In the genomic region with DNA sequence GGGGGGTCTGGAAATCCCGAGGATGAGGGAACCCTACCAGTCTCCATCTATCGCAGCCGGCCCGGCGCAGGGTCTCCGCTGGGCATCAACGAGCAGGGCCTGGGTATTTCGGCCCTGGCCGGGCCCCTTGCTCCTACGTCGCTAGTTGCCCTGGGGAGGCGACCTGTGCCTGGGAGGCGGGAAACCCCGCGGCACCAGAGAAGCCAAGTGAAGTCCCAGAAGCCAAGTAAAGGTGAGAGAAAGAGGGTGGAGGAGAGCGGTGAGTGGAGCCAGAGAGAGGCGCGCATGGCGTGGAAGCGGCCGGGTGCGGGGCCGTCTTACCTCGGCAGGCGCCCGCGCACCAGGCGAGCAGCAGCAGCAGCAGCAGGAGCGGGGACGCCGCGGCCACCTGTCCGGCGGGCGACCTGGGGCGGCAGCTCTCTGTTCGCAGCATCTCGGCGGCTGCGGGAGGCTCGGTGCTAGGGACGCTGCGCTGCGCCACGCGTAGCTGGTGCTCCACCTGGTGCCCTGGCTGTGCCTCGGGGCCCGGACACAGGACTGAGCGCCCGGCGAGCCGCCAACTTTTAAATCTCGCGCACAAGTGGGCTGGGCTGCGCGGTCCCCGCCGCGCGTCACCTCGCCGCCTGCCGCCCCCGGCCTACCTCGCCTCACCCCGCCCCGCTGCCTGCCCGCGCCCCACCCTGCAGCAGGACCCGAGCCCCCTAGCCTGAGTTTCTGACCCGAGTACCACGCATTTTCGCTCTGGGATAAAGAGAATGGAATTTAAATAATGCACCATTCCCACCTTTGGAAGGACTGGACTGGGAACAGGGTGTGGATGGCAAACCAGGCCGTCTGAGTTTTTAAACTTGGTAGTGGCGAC, we compare ENCODE assay signal across 9 cellular contexts. TPM values are rescaled to one million over a fixed set of nuclear protein-coding genes. Genes with fewer than 3 reads are reported as not detected.
A peak's percentile ranks its signal among the peaks of the same experiment; 100 is the strongest.
DNase-seq lines count a peak whose midpoint lies in the region; ATAC-seq and TF ChIP-seq lines count a peak whose summit lies in the region.
"Had no signal": no experiment of that assay in that cellular context is flagged by ENCODE, and none has a peak within 500 bp of the region (broad histone marks: within the 10 kb centered on the region; RNA-seq: fewer than 3 reads in every experiment).

A gene with protein sequence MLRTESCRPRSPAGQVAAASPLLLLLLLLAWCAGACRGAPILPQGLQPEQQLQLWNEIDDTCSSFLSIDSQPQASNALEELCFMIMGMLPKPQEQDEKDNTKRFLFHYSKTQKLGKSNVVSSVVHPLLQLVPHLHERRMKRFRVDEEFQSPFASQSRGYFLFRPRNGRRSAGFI (minus strand): TSS at position 539 of the 862 bp plus-strand sequence. CDS start 106 bp downstream, at position 433.

- TF ChIP-seq POLR2A in right lobe of liver (IDR thresholded peaks at IDR 0.05) = no peak

- H3K27ac Mint-ChIP-seq in CD8-positive, alpha-beta memory T cell = peak within 1 kb of the TSS in 3 of 8 donors; percentile 2 to 74 (median 29)
- no peak within 1 kb of the TSS for H3K27ac Mint-ChIP-seq in stimulated activated memory B cell treated with anti-CD40 and anti-IgM and Interleukin-4, amounts not matched to agents 10 μg/mL and 1 μg/mL and 100 μg/mL, for 72 hours

- no peaks in the 10 kb centered on the region for H3K9me3 ChIP-seq in CD8-positive, alpha-beta memory T cell (ENCODE audit: low read length)
- H3K9me3 ChIP-seq in right lobe of liver = no peaks in the 10 kb centered on the region

- H3K27me3 ChIP-seq in CD8-positive, alpha-beta memory T cell (ENCODE audit: insufficient read depth, low read length, poor library complexity, severe bottlenecking) = no peaks in the 10 kb centered on the region
- peaks cover 0 to 9% of the 10 kb centered on the region in 2 donors for H3K27me3 ChIP-seq in right lobe of liver

- no peaks in the 10 kb centered on the region for H3K36me3 Mint-ChIP-seq in CD8-positive, alpha-beta memory T cell
- no peaks in the 10 kb centered on the region for H3K36me3 Mint-ChIP-seq in stimulated activated memory B cell treated with anti-CD40 and anti-IgM and Interleukin-4, amounts not matched to agents 10 μg/mL and 1 μg/mL and 100 μg/mL, for 72 hours

- POLR2A ChIA-PET in CD8-positive, alpha-beta memory T cell (lab: Charles Lee) = no interaction called here

- H3K36me3 ChIP-seq in CD8-positive, alpha-beta memory T cell (ENCODE audit: insufficient read depth, low read length) = no peaks in the 10 kb centered on the region
- no peaks in the 10 kb centered on the region for H3K36me3 ChIP-seq in right lobe of liver

- H3K4me1 ChIP-seq in CD8-positive, alpha-beta memory T cell (ENCODE audit: insufficient read depth, low read length) = no peaks in the 10 kb centered on the region
- peaks cover 0 to 5% (median 0%) of the 10 kb centered on the region in 4 donors for H3K4me1 ChIP-seq in right lobe of liver

- peaks cover 13 to 21% (median 16%) of the 10 kb centered on the region in 3 donors for H3K4me1 Mint-ChIP-seq in CD8-positive, alpha-beta memory T cell
- H3K4me1 Mint-ChIP-seq in stimulated activated memory B cell treated with anti-CD40 and anti-IgM and Interleukin-4, amounts not matched to agents 10 μg/mL and 1 μg/mL and 100 μg/mL, for 72 hours = peaks cover 21% of the 10 kb centered on the region

- WGBS in right lobe of liver (ENCODE audit: insufficient coverage, low coverage, low lambda C conversion rate, missing lambda C conversion rate) = 3% methylated on average over 42 of the region's 75 CpGs

- TF ChIP-seq CTCF in right lobe of liver (IDR thresholded peaks at IDR 0.05) = peak in 1 of 4 donors; percentile 15

- intact Hi-C loops in right lobe of liver (cut with DNase I) = no loop called here

- H3K4me3 Mint-ChIP-seq in CD8-positive, alpha-beta memory T cell = peak within 1 kb of the TSS in 6 of 7 donors; percentile 58 to 78 (median 68)
- H3K4me3 Mint-ChIP-seq in stimulated activated memory B cell treated with anti-CD40 and anti-IgM and Interleukin-4, amounts not matched to agents 10 μg/mL and 1 μg/mL and 100 μg/mL, for 72 hours = peak within 1 kb of the TSS; percentile 74

- peak within 1 kb of the TSS; percentile 33 for H3K4me3 ChIP-seq in CD8-positive, alpha-beta memory T cell (ENCODE audit: low read length)
- peak within 1 kb of the TSS in 1 of 3 donors; percentile 24 for H3K4me3 ChIP-seq in right lobe of liver

- no peaks in the 10 kb centered on the region for H3K9me3 Mint-ChIP-seq in CD8-positive, alpha-beta memory T cell
- H3K9me3 Mint-ChIP-seq in stimulated activated memory B cell treated with anti-CD40 and anti-IgM and Interleukin-4, amounts not matched to agents 10 μg/mL and 1 μg/mL and 100 μg/mL, for 72 hours = no peaks in the 10 kb centered on the region

- peak within 1 kb of the TSS; percentile 75 for H3K27ac ChIP-seq in CD8-positive, alpha-beta memory T cell (ENCODE audit: low read depth, low read length)
- no peak within 1 kb of the TSS for H3K27ac ChIP-seq in right lobe of liver

- peaks cover 21 to 64% of the 10 kb centered on the region in 2 donors for H3K27me3 Mint-ChIP-seq in CD8-positive, alpha-beta memory T cell
- peaks cover 65% of the 10 kb centered on the region for H3K27me3 Mint-ChIP-seq in stimulated activated memory B cell treated with anti-CD40 and anti-IgM and Interleukin-4, amounts not matched to agents 10 μg/mL and 1 μg/mL and 100 μg/mL, for 72 hours

- DNase-seq in CD8-positive, alpha-beta memory T cell = peak in 2 of 5 donors; percentile 3 to 17
- DNase-seq in HT-29 (ENCODE audit: low spot score) (peak; percentile 61), T follicular helper cell (ENCODE audit: low read depth) (peak; percentile 1), right lobe of liver (peak in 2 of 3 donors; percentile 36 to 61), inferior parietal cortex (ENCODE audit: extremely low spot score) (no peak)
- peak; percentile 10 for DNase-seq in central memory CD4-positive, alpha-beta T cell

- ATAC-seq in GM19397 (IDR thresholded peaks at IDR 0.05; ENCODE audit: unreplicated experiment) = peak; percentile 66
- peak; percentile 45 to 79 (median 62) for ATAC-seq in right lobe of liver
- ATAC-seq in stimulated activated memory B cell treated with anti-CD40 and anti-IgM and Interleukin-4, amounts not matched to agents 10 μg/mL and 1 μg/mL and 100 μg/mL, for 72 hours = peak; percentile 88

- CTCF ChIA-PET in CD8-positive, alpha-beta memory T cell (lab: Charles Lee) = interaction anchor here (1.2 kb wide), 1 partner anchor 9 kb away, joined by 4 read pairs; no protein-coding TSS in a partner anchor

RNA-seq across cellular contexts. Expression of the gene that starts here (rescaled TPM):
- total RNA-seq in CD8-positive, alpha-beta memory T cell = not detected
- 2.2 TPM for polyA plus RNA-seq in CD8-positive, alpha-beta memory T cell
- 2.4 and 8.6 TPM in 2 replicates for total RNA-seq in HT-29 (2014; rRNA removed; shearing (Covaris generic))
- total RNA-seq in right lobe of liver = not detected
- total RNA-seq: renal cortical epithelial cell had no signal

Comparison
In these comparisons a context has a peak if more than half of its experiments do, and no peak if none do; other contexts are left out.
1. Peak in DNase-seq and ATAC-seq in right lobe of liver; RNA of the gene not detected or under 1 TPM.